ENCODE assay signal across 22 cellular contexts in the genomic region with DNA sequence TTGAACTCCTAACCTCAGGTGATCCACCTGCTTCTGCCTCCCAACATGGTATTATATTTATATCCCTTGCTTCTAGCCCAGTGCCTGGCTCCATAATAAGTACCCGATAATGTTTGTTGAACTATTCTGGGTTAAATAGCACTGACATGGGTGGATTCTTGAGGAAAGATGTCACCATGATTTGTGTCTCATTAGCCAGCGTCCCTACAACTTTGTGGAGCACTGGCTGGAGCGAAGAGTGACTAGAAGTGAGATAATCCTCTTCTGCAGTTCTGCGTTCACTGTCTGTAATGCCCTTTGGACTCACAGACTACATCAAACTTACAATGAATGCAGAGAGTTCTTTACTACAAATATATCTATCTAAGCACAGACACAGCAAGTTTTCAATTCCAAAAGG. TPM values are rescaled to one million over a fixed set of nuclear protein-coding genes. Genes with fewer than 3 reads are reported as not detected.
DNase-seq lines count a peak whose midpoint lies in the region; ATAC-seq and TF ChIP-seq lines count a peak whose summit lies in the region.
"Had no signal": no experiment of that assay in that cellular context is flagged by ENCODE, and none has a peak within 500 bp of the region (broad histone marks: within the 10 kb centered on the region; RNA-seq: fewer than 3 reads in every experiment).

No MANE protein-coding gene starts in this region.

- H4K20me1 ChIP-seq in GM23338 (replicated peaks; ENCODE audit: insufficient read depth) (no peaks in the 10 kb centered on the region), hepatocyte (ENCODE audit: insufficient read depth, poor library complexity, severe bottlenecking) (no peaks in the 10 kb centered on the region)
- H4K20me1 ChIP-seq: BLaER1 treated with 17β-estradiol and CSF1 and Interleukin-3, amounts not matched to agents 10 nM and 100 nM had no signal

- WGBS in hepatocyte (ENCODE audit: low lambda C conversion rate, missing lambda C conversion rate): 75% methylated on average over 4 of the region's 4 CpGs
- WGBS in thyroid gland, 2 donors: 93 to 97% methylated on average over 4 of the region's 4 CpGs

- no peaks in the 10 kb centered on the region for H3K9me3 ChIP-seq in RWPE2 (ENCODE audit: severe bottlenecking)
- no peaks in the 10 kb centered on the region for H3K9me3 ChIP-seq in hepatocyte (ENCODE audit: low read depth)
- no peaks in the 10 kb centered on the region for H3K9me3 ChIP-seq in thyroid gland
- H3K9me3 ChIP-seq: BLaER1 treated with 17β-estradiol and CSF1 and Interleukin-3, amounts not matched to agents 10 nM and 100 nM; Caco-2; Peyer's patch had no signal

- H3K27ac ChIP-seq in GM23338 (ENCODE audit: low read depth) (no peak overlapping the region), RWPE2 (ENCODE audit: poor library complexity, severe bottlenecking) (peak overlapping the region; percentile 94), hepatocyte (no peak overlapping the region), thyroid gland (peak overlapping the region in 2 of 3 donors; percentile 43 to 59)
- H3K27ac ChIP-seq: BLaER1 treated with 17β-estradiol and CSF1 and Interleukin-3, amounts not matched to agents 10 nM and 100 nM; Peyer's patch; SK-N-MC had no signal

- peaks cover 1% of the 10 kb centered on the region for H3K27me3 Mint-ChIP-seq in GM23338 (ENCODE audit: insufficient read depth, low read depth, poor library complexity)

- no peak for TF ChIP-seq POLR2A in thyroid gland (IDR thresholded peaks at IDR 0.05)

- H3K4me1 Mint-ChIP-seq in GM23338: peaks cover 11% of the 10 kb centered on the region; the same call in 2 of the 3 replicates
- H3K4me1 Mint-ChIP-seq: CD4-positive, alpha-beta memory T cell had no signal

- H3K9me2 ChIP-seq in GM23338 (ENCODE audit: insufficient read depth) (no peaks in the 10 kb centered on the region), hepatocyte (replicated peaks; ENCODE audit: insufficient read depth) (no peaks in the 10 kb centered on the region)

- H3F3A ChIP-seq in GM23338 (replicated peaks; ENCODE audit: low read depth): no peaks in the 10 kb centered on the region

- H3K27ac Mint-ChIP-seq in GM23338: no peak overlapping the region
- H3K27ac Mint-ChIP-seq: CD4-positive, alpha-beta memory T cell had no signal

- TF ChIP-seq CTCF in GM23338 (conservative IDR thresholded peaks at IDR 0.05; ENCODE audit: low read depth in 2 of 2): no peak
- TF ChIP-seq CTCF in RWPE2 (IDR thresholded peaks at IDR 0.05; ENCODE audit: poor library complexity, severe bottlenecking): no peak
- no peak for TF ChIP-seq CTCF in hepatocyte (IDR thresholded peaks at IDR 0.05; ENCODE audit: poor library complexity)
- TF ChIP-seq CTCF in thyroid gland (IDR thresholded peaks at IDR 0.05): no peak

- H3K36me3 ChIP-seq in GM23338 (ENCODE audit: insufficient read depth): no peaks in the 10 kb centered on the region
- H3K36me3 ChIP-seq in RWPE2 (ENCODE audit: low read depth): no peaks in the 10 kb centered on the region
- H3K36me3 ChIP-seq in hepatocyte (replicated peaks; ENCODE audit: insufficient read depth, low read depth): no peaks in the 10 kb centered on the region
- H3K36me3 ChIP-seq in thyroid gland: no peaks in the 10 kb centered on the region
- H3K36me3 ChIP-seq: BLaER1 treated with 17β-estradiol and CSF1 and Interleukin-3, amounts not matched to agents 10 nM and 100 nM; Peyer's patch had no signal

- ATAC-seq in GM23338: no peak
- no peak for ATAC-seq in RWPE2 (ENCODE audit: low read depth)
- no peak for ATAC-seq in HG02884 (IDR thresholded peaks at IDR 0.05; ENCODE audit: unreplicated experiment)

- no peak overlapping the region for H3K4me3 Mint-ChIP-seq in GM23338
- H3K4me3 Mint-ChIP-seq: CD4-positive, alpha-beta memory T cell had no signal

- intact Hi-C loops in thyroid gland (cut with DNase I): no loop called here

- peak overlapping the region; percentile 43; the same call in 1 of the 2 replicates for H2AFZ ChIP-seq in GM23338
- no peak overlapping the region for H2AFZ ChIP-seq in hepatocyte

- H3K36me3 Mint-ChIP-seq in GM23338 (ENCODE audit: low read depth): no peaks in the 10 kb centered on the region
- H3K36me3 Mint-ChIP-seq: CD4-positive, alpha-beta memory T cell had no signal

- H3K27me3 ChIP-seq in GM23338 (ENCODE audit: insufficient read depth) (no peaks in the 10 kb centered on the region), RWPE2 (ENCODE audit: insufficient read depth, poor library complexity, severe bottlenecking) (no peaks in the 10 kb centered on the region), hepatocyte (no peaks in the 10 kb centered on the region), thyroid gland (no peaks in the 10 kb centered on the region)
- H3K27me3 ChIP-seq: BLaER1 treated with 17β-estradiol and CSF1 and Interleukin-3, amounts not matched to agents 10 nM and 100 nM; Peyer's patch had no signal

- DNase-seq in GM23338 (ENCODE audit: low spot score): no peak
- DNase-seq in RWPE2 (ENCODE audit: low spot score): no peak
- peak; percentile 10 for DNase-seq in hepatocyte (ENCODE audit: low spot score)
- DNase-seq in thyroid gland: no peak
- no peak for DNase-seq in NCI-H1092 treated with DMSO at 0.1 percent for 48 hours (lab: John Stamatoyannopoulos, UW)
- no peak for DNase-seq in NCI-H82 (lab: John Stamatoyannopoulos, UW)
- DNase-seq: Caco-2; CD4-positive, alpha-beta memory T cell; KBM-7; MM.1S; NCI-H1048; NCI-H1436; NCI-H2029; NCI-H226; NCI-H510A treated with DMSO at 0.1 percent for 48 hours; NCI-H774; Peyer's patch; SHP77; SW 1271 had no signal

- no peak overlapping the region for H3K4me2 ChIP-seq in GM23338
- no peak overlapping the region for H3K4me2 ChIP-seq in hepatocyte

- H3K79me2 ChIP-seq in GM23338 (replicated peaks; ENCODE audit: insufficient read depth): no peaks in the 10 kb centered on the region
- H3K79me2 ChIP-seq in hepatocyte: no peaks in the 10 kb centered on the region

- H3K4me1 ChIP-seq in GM23338 (ENCODE audit: insufficient read depth): peaks cover 4% of the 10 kb centered on the region
- peaks cover 16% of the 10 kb centered on the region for H3K4me1 ChIP-seq in RWPE2 (ENCODE audit: insufficient read depth, poor library complexity, severe bottlenecking)
- no peaks in the 10 kb centered on the region for H3K4me1 ChIP-seq in hepatocyte (ENCODE audit: insufficient read depth)
- H3K4me1 ChIP-seq in thyroid gland: peaks cover 0 to 18% of the 10 kb centered on the region in 2 donors
- H3K4me1 ChIP-seq: Peyer's patch had no signal

- no peak overlapping the region for H3K4me3 ChIP-seq in GM23338
- no peak overlapping the region for H3K4me3 ChIP-seq in RWPE2 (ENCODE audit: severe bottlenecking)
- no peak overlapping the region for H3K4me3 ChIP-seq in hepatocyte
- no peak overlapping the region for H3K4me3 ChIP-seq in thyroid gland (replicated peaks in 1 of 3)
- H3K4me3 ChIP-seq: BLaER1 treated with 17β-estradiol and CSF1 and Interleukin-3, amounts not matched to agents 10 nM and 100 nM; Peyer's patch had no signal

- no peaks in the 10 kb centered on the region; the same call in 2 of the 3 replicates for H3K9me3 Mint-ChIP-seq in GM23338
- H3K9me3 Mint-ChIP-seq: CD4-positive, alpha-beta memory T cell had no signal

TF ChIP-seq in GM23338, 12 proteins besides CTCF, POLR2A, EP300 and RAD21:
- TF ChIP-seq JUNB (IDR thresholded peaks at IDR 0.05; ENCODE audit: unreplicated experiment) (no peak), EZH2phosphoT487 (IDR thresholded peaks at IDR 0.05; ENCODE audit: unreplicated experiment) (no peak), ZNF114 (CRISPR knock-in tag; IDR thresholded peaks at IDR 0.05) (no peak), NANOG (IDR thresholded peaks at IDR 0.05; ENCODE audit: borderline replicate concordance) (no peak)
TF ChIP-seq in GM23338: peak in this region for 0.

RNA-seq across cellular contexts. Expression of gene AKR1E2, which starts 16.9 kb away (rescaled TPM):
- 3.3 and 4.3 TPM in 2 replicates for total RNA-seq in GM23338 (2014; rRNA removed; shearing (Covaris generic))
- 2.2 and 3.4 TPM in 2 replicates for polyA plus RNA-seq in GM23338 (2016; fragmentation: Nextera tagmentation; extraction: Ambion mirVana)
- 1.5 and 4.2 TPM in 2 replicates for total RNA-seq in hepatocyte
- polyA plus RNA-seq in hepatocyte: 1.6 and 1.9 TPM in 2 replicates
- total RNA-seq in thyroid gland: 10 to 100 TPM; 14.4 to 18.5 (median 15.9) TPM

Comparison
In these comparisons a context has a peak if more than half of its experiments do, and no peak if none do; other contexts are left out.
1. H3K27ac ChIP-seq: peak in RWPE2 (single experiment) and thyroid gland (2 of 3); none in GM23338 (single experiment) and hepatocyte (single experiment).